In the genomic region with DNA sequence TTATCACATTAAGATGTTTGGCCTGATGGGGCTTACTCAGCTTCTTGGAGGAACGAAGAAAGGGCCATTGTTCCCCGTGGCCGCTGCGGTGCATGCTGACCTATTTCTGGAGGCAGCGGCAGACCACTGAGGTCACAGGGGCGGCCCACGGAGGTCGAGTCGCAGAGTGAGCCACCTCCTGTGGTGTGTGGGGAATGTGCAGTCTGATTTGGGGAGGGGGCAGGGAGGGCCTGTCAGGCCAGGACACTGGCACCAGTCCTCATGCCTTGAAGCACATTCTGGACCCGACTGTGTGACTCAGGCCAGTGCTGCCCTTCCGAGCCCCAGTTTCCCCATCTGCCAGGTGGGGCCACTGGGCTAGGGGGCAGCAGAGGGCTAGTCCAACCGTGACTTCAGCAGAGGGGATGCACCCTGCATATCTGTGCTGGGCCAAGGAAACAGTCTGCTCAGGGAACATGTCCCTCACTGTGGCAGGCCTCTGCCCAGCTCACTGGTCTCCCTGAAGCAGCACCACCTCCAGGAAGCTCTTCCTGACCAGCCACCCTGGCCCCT, we compare ENCODE assay signal across 14 cellular contexts. TPM values are rescaled to one million over a fixed set of nuclear protein-coding genes. Genes with fewer than 3 reads are reported as not detected.
DNase-seq lines count a peak whose midpoint lies in the region; ATAC-seq and TF ChIP-seq lines count a peak whose summit lies in the region.
"Had no signal": no experiment of that assay in that cellular context is flagged by ENCODE, and none has a peak within 500 bp of the region (broad histone marks: within the 10 kb centered on the region; RNA-seq: fewer than 3 reads in every experiment).

No MANE protein-coding gene starts in this region.

- no peaks in the 10 kb centered on the region for H3K4me1 Mint-ChIP-seq in activated T-helper 2 cell treated with anti-CD3 and anti-CD28 coated beads, Interferon-gamma antibody, Interleukin-2, Interleukin-4, amounts not matched to agents 10 μg/mL and 5 μg/mL and 100 μg/mL, durations not matched to agents 14 hours and 24 hours and 36 hours (ENCODE audit: low read depth)

- in situ Hi-C loops in GM13977 (cut with MboI; ENCODE audit: low pct_unique_long_range_greater_than_20kb, low sequenced_read_pairs, unreplicated experiment): no loop called here

- DNase-seq in AG09309 (ENCODE audit: low read depth) (no peak), GM13977 (ENCODE audit: low spot score) (no peak), SK-N-DZ (ENCODE audit: low spot score) (peak; percentile 35), foreskin melanocyte (peak; percentile 75), hepatic stellate cell (ENCODE audit: low spot score) (no peak), NCI-H748 (lab: John Stamatoyannopoulos, UW; ENCODE audit: unreplicated experiment) (no peak)
- DNase-seq in activated T-helper 2 cell treated with anti-CD3 and anti-CD28 coated beads, Interferon-gamma antibody, Interleukin-2, Interleukin-4, amounts not matched to agents 10 μg/mL and 5 μg/mL and 100 μg/mL, durations not matched to agents 14 hours and 24 hours and 36 hours (ENCODE audit: low spot score): no peak
- DNase-seq: activated CD4-positive, CD25-positive, alpha-beta regulatory T cell; activated gamma-delta T cell treated with Interleukin-2 at 50 U/mL for 16 hours; CD8-positive, alpha-beta T cell; NCI-H2029 treated with DMSO at 0.1 percent for 48 hours had no signal

- intact Hi-C loops in activated T-helper 2 cell treated with anti-CD3 and anti-CD28 coated beads, Interferon-gamma antibody, Interleukin-2, Interleukin-4, amounts not matched to agents 10 μg/mL and 5 μg/mL and 100 μg/mL, durations not matched to agents 14 hours and 24 hours and 36 hours (cut with micrococcal nuclease): no loop called here

- no peaks in the 10 kb centered on the region for H3K36me3 Mint-ChIP-seq in activated T-helper 2 cell treated with anti-CD3 and anti-CD28 coated beads, Interferon-gamma antibody, Interleukin-2, Interleukin-4, amounts not matched to agents 10 μg/mL and 5 μg/mL and 100 μg/mL, durations not matched to agents 14 hours and 24 hours and 36 hours (ENCODE audit: low read depth)
- H3K36me3 Mint-ChIP-seq: CD8-positive, alpha-beta T cell had no signal

- TF ChIP-seq CTCF in AG09309 (IDR thresholded peaks at IDR 0.05; ENCODE audit: control insufficient read depth, insufficient read depth, low read depth, low read length, missing control alignments): peak; percentile 12
- TF ChIP-seq CTCF in GM13977 (IDR thresholded peaks at IDR 0.05; ENCODE audit: extremely low read depth, insufficient read depth, missing control alignments): peak; percentile 29

- peaks cover 8% of the 10 kb centered on the region for H3K27me3 Mint-ChIP-seq in activated T-helper 2 cell treated with anti-CD3 and anti-CD28 coated beads, Interferon-gamma antibody, Interleukin-2, Interleukin-4, amounts not matched to agents 10 μg/mL and 5 μg/mL and 100 μg/mL, durations not matched to agents 14 hours and 24 hours and 36 hours (ENCODE audit: low read depth)

- no peak for ATAC-seq in GM21515 (IDR thresholded peaks at IDR 0.05; ENCODE audit: unreplicated experiment)
- ATAC-seq: CD8-positive, alpha-beta T cell had no signal

- no peaks in the 10 kb centered on the region for H3K9me3 Mint-ChIP-seq in activated T-helper 2 cell treated with anti-CD3 and anti-CD28 coated beads, Interferon-gamma antibody, Interleukin-2, Interleukin-4, amounts not matched to agents 10 μg/mL and 5 μg/mL and 100 μg/mL, durations not matched to agents 14 hours and 24 hours and 36 hours
- H3K9me3 Mint-ChIP-seq: CD8-positive, alpha-beta T cell had no signal

- no peak overlapping the region for H3K4me3 Mint-ChIP-seq in activated T-helper 2 cell treated with anti-CD3 and anti-CD28 coated beads, Interferon-gamma antibody, Interleukin-2, Interleukin-4, amounts not matched to agents 10 μg/mL and 5 μg/mL and 100 μg/mL, durations not matched to agents 14 hours and 24 hours and 36 hours (ENCODE audit: low read depth)
- H3K4me3 Mint-ChIP-seq: CD8-positive, alpha-beta T cell had no signal

- no peak overlapping the region for H3K4me3 ChIP-seq in AG09309 (ENCODE audit: control insufficient read depth, low read depth, low read length)
- H3K4me3 ChIP-seq: coronary artery, lung had no signal

- H3K27ac Mint-ChIP-seq in activated T-helper 2 cell treated with anti-CD3 and anti-CD28 coated beads, Interferon-gamma antibody, Interleukin-2, Interleukin-4, amounts not matched to agents 10 μg/mL and 5 μg/mL and 100 μg/mL, durations not matched to agents 14 hours and 24 hours and 36 hours: no peak overlapping the region
- H3K27ac Mint-ChIP-seq: CD8-positive, alpha-beta T cell had no signal

RNA-seq across cellular contexts. Expression of a gene that starts 6.3 kb away (rescaled TPM):
- not detected in 2 replicates for polyA plus RNA-seq in SK-N-DZ (2014; cell fraction: cytosol; rRNA removed)
- polyA plus RNA-seq in SK-N-DZ (2014; cell fraction: nucleus; rRNA removed): 0.52 TPM in 1 of 2 replicates, not detected in the other
- total RNA-seq in activated T-helper 2 cell treated with anti-CD3 and anti-CD28 coated beads, Interferon-gamma antibody, Interleukin-2, Interleukin-4, amounts not matched to agents 10 μg/mL and 5 μg/mL and 100 μg/mL, durations not matched to agents 14 hours and 24 hours and 36 hours: not detected in 2 replicates
- total RNA-seq: CD8-positive, alpha-beta T cell had no signal

RNA-seq across cellular contexts. Expression of a gene that starts 25.2 kb away (rescaled TPM):
- polyA plus RNA-seq in SK-N-DZ (2014; cell fraction: cytosol; rRNA removed): 80.6 and 90.7 TPM in 2 replicates
- polyA plus RNA-seq in SK-N-DZ (2014; cell fraction: nucleus; rRNA removed): 105 and 139 TPM in 2 replicates
- 0.21 and 0.30 TPM in 2 replicates for total RNA-seq in activated T-helper 2 cell treated with anti-CD3 and anti-CD28 coated beads, Interferon-gamma antibody, Interleukin-2, Interleukin-4, amounts not matched to agents 10 μg/mL and 5 μg/mL and 100 μg/mL, durations not matched to agents 14 hours and 24 hours and 36 hours
- total RNA-seq: CD8-positive, alpha-beta T cell had no signal

Comparison
In these comparisons a context has a peak if more than half of its experiments do, and no peak if none do; other contexts are left out.
1. DNase-seq: peak in SK-N-DZ (single experiment) and foreskin melanocyte (single experiment); none in AG09309 (single experiment), GM13977 (single experiment), hepatic stellate cell (single experiment), activated T-helper 2 cell treated with anti-CD3 and anti-CD28 coated beads, Interferon-gamma antibody, Interleukin-2, Interleukin-4, amounts not matched to agents 10 μg/mL and 5 μg/mL and 100 μg/mL, durations not matched to agents 14 hours and 24 hours and 36 hours (single experiment) and NCI-H748 (single experiment).